8 cellular contexts compared by ENCODE assay signal in genomic region chr17:45246861-45247428, GRCh38. TPM values are rescaled to one million over a fixed set of nuclear protein-coding genes. Genes with fewer than 3 reads are reported as not detected.
A peak's percentile ranks its signal among the peaks of the same experiment; 100 is the strongest.
DNase-seq lines count a peak whose midpoint lies in the region; ATAC-seq and TF ChIP-seq lines count a peak whose summit lies in the region.

No MANE protein-coding gene starts in this region.

- no peaks in the 10 kb centered on the region for H3K27me3 Mint-ChIP-seq in dendritic cell treated with granulocyte-macrophage colony-stimulating factor and Interleukin-4, amounts not matched to agents 40 ng/mL and 50 ng/mL, for 4 days
- peaks cover 18% of the 10 kb centered on the region for H3K27me3 Mint-ChIP-seq in mesothelial cell of epicardium (ENCODE audit: low read depth)

- DNase-seq in 8988T (peak; percentile 75), mesothelial cell of epicardium (ENCODE audit: low spot score in 2 of 2, unreplicated experiment in 2 of 2) (peak in 1 of 2 experiments; percentile 61), medulla oblongata (ENCODE audit: extremely low spot score) (no peak)

- ATAC-seq in GM18517 (IDR thresholded peaks at IDR 0.05; ENCODE audit: unreplicated experiment) = peak; percentile 2
- ATAC-seq in GM18520 (IDR thresholded peaks at IDR 0.05; ENCODE audit: unreplicated experiment) = no peak
- ATAC-seq in HG03025 (IDR thresholded peaks at IDR 0.05; ENCODE audit: low FRiP score, unreplicated experiment) = no peak

- peak; percentile 54 for TF ChIP-seq CTCF in mesothelial cell of epicardium (IDR thresholded peaks at IDR 0.05; ENCODE audit: unreplicated experiment)

- peak overlapping the region; percentile 71 for H3K4me3 Mint-ChIP-seq in dendritic cell treated with granulocyte-macrophage colony-stimulating factor and Interleukin-4, amounts not matched to agents 40 ng/mL and 50 ng/mL, for 4 days
- H3K4me3 Mint-ChIP-seq in mesothelial cell of epicardium = peak overlapping the region; percentile 81

- peaks cover 82% of the 10 kb centered on the region for H3K36me3 Mint-ChIP-seq in dendritic cell treated with granulocyte-macrophage colony-stimulating factor and Interleukin-4, amounts not matched to agents 40 ng/mL and 50 ng/mL, for 4 days (ENCODE audit: low read depth)
- H3K36me3 Mint-ChIP-seq in mesothelial cell of epicardium = peaks cover 2% of the 10 kb centered on the region

- peaks cover 50% of the 10 kb centered on the region for H3K4me1 Mint-ChIP-seq in dendritic cell treated with granulocyte-macrophage colony-stimulating factor and Interleukin-4, amounts not matched to agents 40 ng/mL and 50 ng/mL, for 4 days (ENCODE audit: low read depth)
- peaks cover 18% of the 10 kb centered on the region for H3K4me1 Mint-ChIP-seq in mesothelial cell of epicardium

- intact Hi-C loops in dendritic cell treated with granulocyte-macrophage colony-stimulating factor and Interleukin-4, amounts not matched to agents 40 ng/mL and 50 ng/mL, for 4 days (cut with micrococcal nuclease) = no loop called here

- H3K9me3 Mint-ChIP-seq in dendritic cell treated with granulocyte-macrophage colony-stimulating factor and Interleukin-4, amounts not matched to agents 40 ng/mL and 50 ng/mL, for 4 days = no peaks in the 10 kb centered on the region
- H3K9me3 Mint-ChIP-seq in mesothelial cell of epicardium = no peaks in the 10 kb centered on the region

- H3K27ac Mint-ChIP-seq in dendritic cell treated with granulocyte-macrophage colony-stimulating factor and Interleukin-4, amounts not matched to agents 40 ng/mL and 50 ng/mL, for 4 days = peak overlapping the region; percentile 64
- H3K27ac Mint-ChIP-seq in mesothelial cell of epicardium = peak overlapping the region; percentile 97

TF ChIP-seq in PFSK-1, 5 proteins besides CTCF, POLR2A, EP300 and RAD21:
- TF ChIP-seq TAF1 (IDR thresholded peaks at IDR 0.05; ENCODE audit: borderline replicate concordance, insufficient read depth, low read length) (no peak), REST (IDR thresholded peaks at IDR 0.05; ENCODE audit: insufficient read depth in 1 of 2, low read depth in 2 of 2, low read length in 2 of 2) (no peak), POLR2AphosphoS5 (IDR thresholded peaks at IDR 0.05; ENCODE audit: low read depth, low read length) (peak; percentile 41; the same call in 1 of the 2 replicates), SIN3A (IDR thresholded peaks at IDR 0.05; ENCODE audit: borderline replicate concordance, insufficient read depth, low read length) (no peak), FOXP2 (optimal IDR thresholded peaks at IDR 0.05; ENCODE audit: borderline replicate concordance, extremely low read depth, extremely low read length, insufficient read depth) (peak; percentile 41)

RNA-seq across cellular contexts. Expression of gene SPATA32, which starts 14.9 kb away (rescaled TPM):
- 0.40 TPM for polyA plus RNA-seq in PFSK-1 (2012; ENCODE audit: insufficient read length, low read depth)
- total RNA-seq in mesothelial cell of epicardium = not detected in 3 replicates

RNA-seq across cellular contexts. Expression of gene FMNL1, which starts 25.3 kb away (rescaled TPM):
- polyA plus RNA-seq in PFSK-1 (2012; ENCODE audit: insufficient read length, low read depth) = 67.3 TPM
- total RNA-seq in mesothelial cell of epicardium = 3.0 to 3.7 TPM (median 3.6 TPM) in 3 replicates
